In genomic region chr2:204154863-204155262, GRCh38 we compare ENCODE assay signal across 26 cellular contexts.
"Had no signal": no experiment of that assay in that cellular context is flagged by ENCODE, and none has a peak within 500 bp of the region (broad histone marks: within the 10 kb centered on the region; RNA-seq: fewer than 3 reads in every experiment).

No MANE protein-coding gene starts in this region.

- DNase-seq: stimulated activated CD4-positive, alpha-beta T cell treated with anti-CD3 and anti-CD28 coated beads, Interleukin-2, amount 100 ng/mL, for 48 hours; stimulated activated CD4-positive, alpha-beta T cell treated with anti-CD3 and anti-CD28 coated beads, Interleukin-4, amount 100 ng/mL, for 1 hour; stimulated activated CD4-positive, alpha-beta T cell treated with anti-CD3 and anti-CD28 coated beads, Interleukin-4, amount 100 ng/mL, for 24 hours; stimulated activated CD4-positive, alpha-beta T cell treated with anti-CD3 and anti-CD28 coated beads, Interleukin-4, amount 100 ng/mL, for 4 hours; stimulated activated CD8-positive, alpha-beta memory T cell treated with anti-CD3 and anti-CD28 coated beads, Interleukin-4, amount 100 ng/mL, for 48 hours; stimulated activated naive B cell treated with anti-CD40 and anti-IgM and Interleukin-4, amounts not matched to agents 10 μg/mL and 1 μg/mL and 100 μg/mL, for 72 hours; stimulated activated naive CD4-positive, alpha-beta T cell; stimulated activated naive CD4-positive, alpha-beta T cell treated with Interleukin-2 at 50 U/mL for 16 hours; stimulated activated naive CD8-positive, alpha-beta T cell treated with anti-CD3 and anti-CD28 coated beads, Interleukin-15, amount 100 ng/mL, for 72 hours; stimulated activated naive CD8-positive, alpha-beta T cell treated with anti-CD3 and anti-CD28 coated beads, Interleukin-15, Interleukin-2, amounts not matched to agents 100 U/mL and 50 U/mL, for 24 hours; stomach; substantia nigra; testis; thyroid gland; tibial artery; transverse colon; trophoblast cell; upper lobe of left lung; upper lobe of right lung; uterus had no signal

- H3K9me3 ChIP-seq: suprapubic skin, testis, thoracic aorta, thyroid gland, tibial artery, transverse colon, upper lobe of right lung, uterus, vagina had no signal

- H3K36me3 ChIP-seq: stomach, suprapubic skin, thoracic aorta, thyroid gland, tibial artery, tibial nerve, transverse colon, upper lobe of left lung, upper lobe of right lung, uterus, vagina had no signal

- H3K27ac ChIP-seq: stomach, suprapubic skin, testis, thoracic aorta, thyroid gland, tibial artery, tibial nerve, transverse colon, upper lobe of left lung, upper lobe of right lung, uterus, vagina had no signal

- ATAC-seq: stimulated activated effector memory CD8-positive, alpha-beta T cell treated with anti-CD3 and anti-CD28 coated beads, Interleukin-12 subunit alpha, Interleukin-12 subunit beta, amount 100 ng/mL, for 72 hours; stimulated activated naive B cell treated with anti-CD40 and anti-IgM and Interleukin-4, amounts not matched to agents 10 μg/mL and 1 μg/mL and 100 μg/mL, for 72 hours; stimulated activated naive CD8-positive, alpha-beta T cell treated with anti-CD3 and anti-CD28 coated beads, Interleukin-15, amount 100 ng/mL, for 72 hours; stimulated activated naive CD8-positive, alpha-beta T cell treated with anti-CD3 and anti-CD28 coated beads, Interleukin-15, Interleukin-2, amounts not matched to agents 100 U/mL and 50 U/mL, for 24 hours; upper lobe of right lung had no signal

- H3K27me3 ChIP-seq: stomach, suprapubic skin, testis, thyroid gland, tibial artery, tibial nerve, transverse colon, upper lobe of left lung, upper lobe of right lung, uterus, vagina had no signal

- H3K4me3 ChIP-seq: stomach, suprapubic skin, testis, thoracic aorta, thyroid gland, tibial artery, tibial nerve, transverse colon, upper lobe of left lung, upper lobe of right lung, uterus, vagina had no signal

- FAIRE-seq: urothelium cell line had no signal

- H3K4me1 ChIP-seq: testis, thyroid gland, vagina had no signal
